ENCODE assay signal across 10 cellular contexts in the genomic region with DNA sequence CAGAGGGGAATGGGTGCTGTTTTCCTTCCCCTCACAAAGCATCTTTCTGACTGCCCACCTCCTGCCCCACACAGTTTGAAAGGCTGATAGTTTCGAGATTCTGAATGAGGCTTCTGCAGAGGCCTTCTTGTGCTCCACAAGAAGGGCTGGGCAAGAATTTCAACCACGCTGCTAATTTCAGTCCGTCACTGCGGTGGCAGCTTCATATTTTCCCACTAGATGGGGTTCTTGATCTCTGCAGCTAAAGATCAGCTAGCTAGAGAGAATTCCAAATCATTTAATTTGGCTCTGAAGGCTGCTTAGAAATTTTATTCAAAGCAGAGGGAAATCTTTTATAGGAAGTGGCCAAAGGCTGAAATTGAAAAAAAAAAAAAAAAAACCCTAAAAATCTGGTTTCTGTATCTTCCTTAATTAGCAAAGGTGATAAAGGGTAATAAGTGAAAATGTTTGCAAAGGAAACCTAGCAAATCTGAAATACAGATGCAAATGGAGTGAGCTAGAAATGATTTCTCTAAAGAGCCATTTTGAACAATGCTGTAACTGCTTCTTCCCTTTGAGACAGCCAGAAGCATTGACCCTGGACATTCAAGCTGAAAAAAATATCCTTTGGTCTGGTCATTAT. TPM values are rescaled to one million over a fixed set of nuclear protein-coding genes. Genes with fewer than 3 reads are reported as not detected.
DNase-seq lines count a peak whose midpoint lies in the region; ATAC-seq, FAIRE-seq and TF ChIP-seq lines count a peak whose summit lies in the region.
"Had no signal": no experiment of that assay in that cellular context is flagged by ENCODE, and none has a peak within 500 bp of the region (broad histone marks: within the 10 kb centered on the region; RNA-seq: fewer than 3 reads in every experiment).

No MANE protein-coding gene starts in this region.

- TF ChIP-seq RAD21 in A549 (conservative IDR thresholded peaks at IDR 0.05 in 1 of 2, IDR thresholded peaks at IDR 0.05 in 1 of 2) = peak; percentile 61 to 65

- DNase-seq in A549 (ENCODE audit: low read depth in 1 of 2, low spot score in 1 of 2) (peak in 1 of 2 experiments; percentile 40), HCEC 1CT (peak; percentile 40), PC-9 (peak; percentile 10 to 42), fibroblast of gingiva (ENCODE audit: low read depth) (peak; percentile 59)
- DNase-seq in activated CD8-positive, alpha-beta memory T cell treated with anti-CD3 and anti-CD28 coated beads, Interleukin-2, amount 50 U/mL, for 4 hours = no peak
- no peak for DNase-seq in NK-92 treated with Interleukin-12 subunit alpha and Interleukin-12 subunit beta, amount 100 ng/mL, for 24 hours (lab: John Stamatoyannopoulos, UW)
- DNase-seq: activated naive CD8-positive, alpha-beta T cell treated with anti-CD3 and anti-CD28 coated beads, Interleukin-2, amount 10 ng/mL, durations not matched to agents 7 days and 5 days had no signal

- H2AFZ ChIP-seq in PC-9 = no peak overlapping the region

- intact Hi-C loops in PC-9 (cut with micrococcal nuclease; ENCODE audit: unreplicated experiment) = loop anchor here (1.0 kb wide), 2 partner anchors 137 to 648 kb away; no protein-coding TSS in a partner anchor

- TF ChIP-seq CTCF in A549 (IDR thresholded peaks at IDR 0.05) = peak; percentile 48
- TF ChIP-seq CTCF in PC-9 (conservative IDR thresholded peaks at IDR 0.05) = peak; percentile 59
- peak; percentile 76 to 80 (median 80) for TF ChIP-seq CTCF in nephron (IDR thresholded peaks at IDR 0.05; ENCODE audit: unreplicated experiment in 3 of 3)

- H3F3A ChIP-seq in PC-9 (ENCODE audit: insufficient read depth, low read depth) = no peaks in the 10 kb centered on the region

- H3K36me3 ChIP-seq in PC-9 (ENCODE audit: low read depth) = no peaks in the 10 kb centered on the region

- H3K4me1 Mint-ChIP-seq in nephron = peaks cover 9% of the 10 kb centered on the region

- ATAC-seq in A549 = peak; percentile 70 to 81
- no peak for ATAC-seq in GM18858 (IDR thresholded peaks at IDR 0.05; ENCODE audit: unreplicated experiment)

- WGBS in A549 (ENCODE audit: missing lambda C conversion rate) = 20% methylated on average over 4 of the region's 4 CpGs

- TF ChIP-seq EP300 in A549 (IDR thresholded peaks at IDR 0.05) = no peak

- POLR2A ChIA-PET in A549 (lab: Yijun Ruan, JAX) = interaction anchor here (1.1 kb wide), 1 partner anchor 648 kb away, joined by 3 read pairs; no protein-coding TSS in a partner anchor
- POLR2A ChIA-PET in PC-9 (lab: Charles Lee; ENCODE audit: unreplicated experiment) = no interaction called here

- no peaks in the 10 kb centered on the region for H3K9me2 ChIP-seq in PC-9 (ENCODE audit: insufficient read depth)

- peaks cover 55% of the 10 kb centered on the region for H3K27me3 ChIP-seq in PC-9 (ENCODE audit: insufficient read depth, low read depth)

- peaks cover 3% of the 10 kb centered on the region for H3K9me3 Mint-ChIP-seq in nephron

- H3K4me3 Mint-ChIP-seq in nephron = no peak overlapping the region
- H3K4me3 Mint-ChIP-seq: activated naive CD8-positive, alpha-beta T cell treated with anti-CD3 and anti-CD28 coated beads, Interleukin-2, amount 10 ng/mL, durations not matched to agents 7 days and 5 days had no signal

- H3K27ac Mint-ChIP-seq in nephron = no peak overlapping the region
- H3K27ac Mint-ChIP-seq: activated naive CD8-positive, alpha-beta T cell treated with anti-CD3 and anti-CD28 coated beads, Interleukin-2, amount 10 ng/mL, durations not matched to agents 7 days and 5 days had no signal

- H3K9me3 ChIP-seq in A549 = no peaks in the 10 kb centered on the region
- H3K9me3 ChIP-seq in PC-9 (ENCODE audit: insufficient read depth, low read depth) = no peaks in the 10 kb centered on the region

- no peak overlapping the region for H3K27ac ChIP-seq in A549
- H3K27ac ChIP-seq in PC-9 = no peak overlapping the region

- H3K4me2 ChIP-seq in A549 (no peak overlapping the region), PC-9 (no peak overlapping the region)

- CTCF ChIA-PET in A549 (lab: Yijun Ruan, JAX) = interaction anchor here (0.6 to 8.3 kb wide), 18 partner anchors 9 to 1806 kb away, joined by 3 to 76 read pairs (median 3); no protein-coding TSS in a partner anchor
- CTCF ChIA-PET in PC-9 (lab: Charles Lee) = interaction anchor here (0.7 to 1.4 kb wide), 3 partner anchors 137 to 652 kb away, joined by 3 to 15 read pairs (median 4); no protein-coding TSS in a partner anchor

- no peaks in the 10 kb centered on the region for H3K36me3 Mint-ChIP-seq in nephron (ENCODE audit: low read depth)
- H3K36me3 Mint-ChIP-seq: activated naive CD8-positive, alpha-beta T cell treated with anti-CD3 and anti-CD28 coated beads, Interleukin-2, amount 10 ng/mL, durations not matched to agents 7 days and 5 days had no signal

- BruUV-seq in PC-9 (replicated peaks; lab: Mats Ljungman, UMichigan) = no TSS peak

- no peak overlapping the region for H3K4me3 ChIP-seq in A549
- H3K4me3 ChIP-seq in PC-9 = no peak overlapping the region

- no peaks in the 10 kb centered on the region for H3K79me2 ChIP-seq in PC-9 (ENCODE audit: low read depth)

- TF ChIP-seq POLR2A in A549 (IDR thresholded peaks at IDR 0.05; ENCODE audit: low read length) = no peak

- H3K4me1 ChIP-seq in A549 (no peaks in the 10 kb centered on the region), PC-9 (replicated peaks; ENCODE audit: insufficient read depth) (no peaks in the 10 kb centered on the region)

- no peaks in the 10 kb centered on the region for H4K20me1 ChIP-seq in PC-9 (ENCODE audit: insufficient read depth)

- H3K27me3 Mint-ChIP-seq in nephron (ENCODE audit: low read depth) = peaks cover 34% of the 10 kb centered on the region

- no peak for FAIRE-seq in A549 (lab: Jason Lieb, UNC)
- FAIRE-seq: GM18507 had no signal

TF ChIP-seq in A549, 52 proteins besides CTCF, POLR2A, EP300 and RAD21:
- TF ChIP-seq ZSCAN20 (CRISPR knock-in tag; IDR thresholded peaks at IDR 0.05) (no peak), SMC3 (IDR thresholded peaks at IDR 0.05) (peak; percentile 44; the same call in 1 of the 3 replicates)

RNA-seq across cellular contexts. Expression of gene C13orf42, which starts 38.0 kb away (rescaled TPM):
- not detected in 2 replicates for polyA plus RNA-seq in A549 (2011; rRNA removed)
- polyA plus RNA-seq in A549 (2012; cell fraction: cytosol; rRNA removed) = not detected in 2 replicates
- not detected in 2 replicates for polyA plus RNA-seq in A549 (2012; cell fraction: nucleus; rRNA removed)
- not detected in 3 replicates for polyA plus RNA-seq in A549 (2017; fragmentation: RNase III; extraction: RNeasy Plus Mini Kit Qiagen cat#74134 plus additional on column Dnase treatment)
- polyA minus RNA-seq in A549 (2011; rRNA and poly(A)+ RNA removed) = 0.12 TPM in 1 of 2 replicates, not detected in the other
- not detected in 2 replicates for total RNA-seq in PC-9 (2021)
- total RNA-seq: activated naive CD8-positive, alpha-beta T cell treated with anti-CD3 and anti-CD28 coated beads, Interleukin-2, amount 10 ng/mL, durations not matched to agents 7 days and 5 days had no signal

Comparison
In these comparisons a context has a peak if more than half of its experiments do, and no peak if none do; other contexts are left out.
1. DNase-seq: peak in HCEC 1CT (single experiment), PC-9 (2 of 2) and fibroblast of gingiva (single experiment); none in activated CD8-positive, alpha-beta memory T cell treated with anti-CD3 and anti-CD28 coated beads, Interleukin-2, amount 50 U/mL, for 4 hours (single experiment) and NK-92 treated with Interleukin-12 subunit alpha and Interleukin-12 subunit beta, amount 100 ng/mL, for 24 hours (single experiment).
2. Peak in every context shown above with its lines, with median percentiles within 50 percentile points of each other: CTCF ChIP-seq.